In the genomic region with DNA sequence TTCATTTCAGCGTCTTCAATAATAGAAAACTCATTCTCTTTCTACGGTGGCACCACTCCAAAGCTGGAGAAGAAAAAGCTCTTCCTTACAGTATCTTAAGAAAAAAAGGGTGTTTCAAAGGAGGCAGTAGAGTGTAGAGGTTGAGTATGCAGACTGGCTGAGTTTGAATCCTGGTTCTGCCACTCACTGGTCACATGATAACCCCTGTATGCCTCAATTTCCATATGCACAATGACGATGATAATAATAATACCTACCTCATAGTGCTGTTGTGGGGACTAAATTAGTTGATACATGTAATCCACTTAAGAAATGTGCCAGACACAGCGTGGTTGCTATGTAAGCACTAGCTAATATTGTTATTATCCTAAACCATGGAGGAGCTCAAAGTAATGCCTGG, we compare ENCODE assay signal across 10 cellular contexts. TPM values are rescaled to one million over a fixed set of nuclear protein-coding genes. Genes with fewer than 3 reads are reported as not detected.
A peak's percentile ranks its signal among the peaks of the same experiment; 100 is the strongest.
DNase-seq lines count a peak whose midpoint lies in the region; ATAC-seq and TF ChIP-seq lines count a peak whose summit lies in the region.
"Had no signal": no experiment of that assay in that cellular context is flagged by ENCODE, and none has a peak within 500 bp of the region (broad histone marks: within the 10 kb centered on the region; RNA-seq: fewer than 3 reads in every experiment).

No MANE protein-coding gene starts in this region.

- H3K36me3 ChIP-seq in CD8-positive, alpha-beta memory T cell (ENCODE audit: insufficient read depth, low read length) = no peaks in the 10 kb centered on the region
- peaks cover 4% of the 10 kb centered on the region; the same call in 1 of the 2 replicates for H3K36me3 ChIP-seq in Loucy (ENCODE audit: insufficient read depth, low read length)
- no peaks in the 10 kb centered on the region for H3K36me3 ChIP-seq in duodenal mucosa (ENCODE audit: control insufficient read depth in 1 of 2, insufficient read depth in 2 of 2, low read length in 2 of 2)

- H3K27ac ChIP-seq in CD8-positive, alpha-beta memory T cell (ENCODE audit: low read depth, low read length) = no peak overlapping the region
- H3K27ac ChIP-seq in duodenal mucosa (ENCODE audit: low read depth, low read length) = peak overlapping the region; percentile 96

- H3F3A ChIP-seq in Loucy (ENCODE audit: low read depth) = no peaks in the 10 kb centered on the region

- DNase-seq in CD8-positive, alpha-beta memory T cell = no peak
- DNase-seq in osteocyte (ENCODE audit: extremely low spot score, unreplicated experiment) (no peak), left lobe of liver (ENCODE audit: low spot score) (no peak), NCI-H748 (lab: John Stamatoyannopoulos, UW; ENCODE audit: unreplicated experiment) (no peak)
- DNase-seq: activated CD4-positive, alpha-beta T cell treated with anti-CD3 and anti-CD28 coated beads for 4 hours; NCI-H187 treated with DMSO at 0.1 percent for 48 hours had no signal

- no peaks in the 10 kb centered on the region for H3K27me3 ChIP-seq in CD8-positive, alpha-beta memory T cell (ENCODE audit: insufficient read depth, low read length, poor library complexity, severe bottlenecking)
- peaks cover 15% of the 10 kb centered on the region for H3K27me3 ChIP-seq in Loucy (ENCODE audit: insufficient read depth, low read length, poor library complexity, severe bottlenecking)
- no peaks in the 10 kb centered on the region for H3K27me3 ChIP-seq in duodenal mucosa (ENCODE audit: control insufficient read depth in 1 of 2, insufficient read depth in 2 of 2, low read length in 2 of 2)

- peak overlapping the region; percentile 99 for H3K9ac ChIP-seq in Loucy (ENCODE audit: low read depth, low read length, poor library complexity, severe bottlenecking)
- peak overlapping the region in 1 of 2 donors; percentile 91 for H3K9ac ChIP-seq in duodenal mucosa (ENCODE audit: low read depth in 1 of 2, low read length in 2 of 2)

- H3K4me2 ChIP-seq in Loucy (ENCODE audit: low read depth, low read length, poor library complexity, severe bottlenecking) = peak overlapping the region; percentile 89

- peaks cover 44% of the 10 kb centered on the region for H3K4me1 ChIP-seq in CD8-positive, alpha-beta memory T cell (ENCODE audit: insufficient read depth, low read length)
- H3K4me1 ChIP-seq in Loucy (ENCODE audit: insufficient read depth, low read length, poor library complexity, severe bottlenecking) (peaks cover 41% of the 10 kb centered on the region), duodenal mucosa (ENCODE audit: control insufficient read depth in 1 of 2, insufficient read depth in 2 of 2, low read length in 2 of 2) (peaks cover 25 to 27% of the 10 kb centered on the region in 2 donors)

- H3K4me1 Mint-ChIP-seq in CD8-positive, alpha-beta memory T cell = peaks cover 49 to 59% (median 58%) of the 10 kb centered on the region in 3 donors
- H3K4me1 Mint-ChIP-seq in osteocyte (ENCODE audit: unreplicated experiment) = peaks cover 50% of the 10 kb centered on the region

- peaks cover 99% of the 10 kb centered on the region for H3K79me2 ChIP-seq in Loucy (ENCODE audit: insufficient read depth, low read length)

- H3K27ac Mint-ChIP-seq in CD8-positive, alpha-beta memory T cell = peak overlapping the region; percentile 87 to 99 (median 96)
- peak overlapping the region; percentile 13 for H3K27ac Mint-ChIP-seq in osteocyte (ENCODE audit: unreplicated experiment)

- CTCF ChIA-PET in CD8-positive, alpha-beta memory T cell (lab: Charles Lee) = interaction anchor here (1.0 to 2.5 kb wide), 5 partner anchors 13 to 60 kb away, joined by 4 to 12 read pairs (median 5); no protein-coding TSS in a partner anchor

- H3K27me3 Mint-ChIP-seq in CD8-positive, alpha-beta memory T cell = peaks cover 0 to 4% of the 10 kb centered on the region in 2 donors
- H3K27me3 Mint-ChIP-seq in osteocyte (ENCODE audit: unreplicated experiment) = no peaks in the 10 kb centered on the region

- H3K4me3 Mint-ChIP-seq in CD8-positive, alpha-beta memory T cell = peak overlapping the region; percentile 97 to 100 (median 98)
- peak overlapping the region; percentile 92 for H3K4me3 Mint-ChIP-seq in osteocyte (ENCODE audit: unreplicated experiment)

- H3K9me3 Mint-ChIP-seq in CD8-positive, alpha-beta memory T cell = no peaks in the 10 kb centered on the region
- no peaks in the 10 kb centered on the region for H3K9me3 Mint-ChIP-seq in osteocyte (ENCODE audit: unreplicated experiment)

- H2AFZ ChIP-seq in Loucy (ENCODE audit: low read length) = no peak overlapping the region

- peak overlapping the region; percentile 84 for H3K4me3 ChIP-seq in CD8-positive, alpha-beta memory T cell (ENCODE audit: low read length)
- H3K4me3 ChIP-seq in Loucy (ENCODE audit: low read length, poor library complexity, severe bottlenecking) = peak overlapping the region; percentile 99
- H3K4me3 ChIP-seq in duodenal mucosa (ENCODE audit: low read depth in 1 of 2, low read length in 2 of 2) = peak overlapping the region; percentile 96 to 99

- peaks cover 0 to 32% (median 0%) of the 10 kb centered on the region in 3 donors for H3K36me3 Mint-ChIP-seq in CD8-positive, alpha-beta memory T cell
- peaks cover under 1% of the 10 kb centered on the region for H3K36me3 Mint-ChIP-seq in osteocyte (ENCODE audit: unreplicated experiment)

- peaks cover 62% of the 10 kb centered on the region for H4K20me1 ChIP-seq in Loucy (ENCODE audit: insufficient read depth, low read length, poor library complexity, severe bottlenecking)

- ATAC-seq in HG02798 (IDR thresholded peaks at IDR 0.05; ENCODE audit: poor library complexity, unreplicated experiment) = no peak
- ATAC-seq in left lobe of liver = no peak
- no peak for ATAC-seq in GM19395 (IDR thresholded peaks at IDR 0.05; ENCODE audit: unreplicated experiment)

- no peak for TF ChIP-seq CTCF in Loucy (conservative IDR thresholded peaks at IDR 0.05; ENCODE audit: low read length)
- TF ChIP-seq CTCF in osteocyte (IDR thresholded peaks at IDR 0.05) = no peak

- no peaks in the 10 kb centered on the region for H3K9me3 ChIP-seq in CD8-positive, alpha-beta memory T cell (ENCODE audit: low read length)
- H3K9me3 ChIP-seq in Loucy (ENCODE audit: insufficient read depth, low read depth, low read length) (no peaks in the 10 kb centered on the region), duodenal mucosa (ENCODE audit: control insufficient read depth in 1 of 2, low read length in 2 of 2) (no peaks in the 10 kb centered on the region)

- POLR2A ChIA-PET in CD8-positive, alpha-beta memory T cell (lab: Charles Lee) = interaction anchor here (1.7 kb wide), 1 partner anchor 538 kb away, joined by 8 read pairs; the partner anchor contains the start of gene FEM1B

- H3K9me2 ChIP-seq in Loucy (replicated peaks; ENCODE audit: low read depth, low read length) = no peaks in the 10 kb centered on the region

RNA-seq across cellular contexts. Expression of gene ANP32A, which starts 4.5 kb away (rescaled TPM):
- 100 to 1,000 TPM; 233 to 237 TPM for total RNA-seq in CD8-positive, alpha-beta memory T cell
- 94.6 TPM for polyA plus RNA-seq in CD8-positive, alpha-beta memory T cell
- total RNA-seq in osteocyte (155 and 159 TPM in 2 replicates), left lobe of liver (41.5 TPM)
